In the genomic region with DNA sequence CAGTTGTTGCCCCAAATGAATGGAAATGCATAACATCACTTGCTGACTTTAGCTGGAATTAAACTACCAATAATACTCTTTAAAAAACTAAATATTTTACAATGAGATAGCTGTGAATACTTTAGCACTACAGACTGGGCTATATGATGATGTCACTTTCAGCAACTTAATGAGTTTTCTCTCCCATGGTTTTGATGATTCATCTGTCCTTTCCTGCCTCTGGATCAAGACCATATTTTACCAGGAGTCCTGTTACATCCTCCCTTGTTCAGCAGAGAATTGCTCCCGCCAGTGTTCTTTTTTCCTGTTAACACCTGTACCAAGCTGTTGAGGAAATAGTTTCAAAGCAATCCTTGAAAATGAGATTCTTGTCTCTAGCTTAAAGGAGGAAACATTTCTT, we compare ENCODE assay signal across 13 cellular contexts.
A peak's percentile ranks its signal among the peaks of the same experiment; 100 is the strongest.
DNase-seq lines count a peak whose midpoint lies in the region; TF ChIP-seq lines count a peak whose summit lies in the region.
"Had no signal": no experiment of that assay in that cellular context is flagged by ENCODE, and none has a peak within 500 bp of the region (broad histone marks: within the 10 kb centered on the region; RNA-seq: fewer than 3 reads in every experiment).

No MANE protein-coding gene starts in this region.

- H3K9me3 ChIP-seq in tibial artery: no peaks in the 10 kb centered on the region
- H3K9me3 ChIP-seq: vagina had no signal

- H3K4me3 ChIP-seq in tibial artery: no peak overlapping the region
- H3K4me3 ChIP-seq: SK-N-MC, vagina had no signal

- H3K36me3 ChIP-seq in tibial artery: no peaks in the 10 kb centered on the region
- H3K36me3 ChIP-seq: vagina had no signal

- peaks cover 0 to 30% (median 1%) of the 10 kb centered on the region in 4 donors for H3K4me1 ChIP-seq in tibial artery
- H3K4me1 ChIP-seq: vagina had no signal

- CTCF ChIA-PET in HEK293T (lab: Yijun Ruan, JAX): no interaction called here

- POLR2A ChIA-PET in HEK293T (lab: Yijun Ruan, JAX): no interaction called here

- no peaks in the 10 kb centered on the region for H3K27me3 ChIP-seq in tibial artery
- H3K27me3 ChIP-seq: vagina had no signal

- intact Hi-C loops in tibial artery (cut with DNase I; ENCODE audit: low total_unique reads): no loop called here

- no peak for TF ChIP-seq CTCF in GM10266 (IDR thresholded peaks at IDR 0.05; ENCODE audit: control insufficient read depth, insufficient read depth, low read depth, missing control alignments)
- no peak for TF ChIP-seq CTCF in tibial artery (IDR thresholded peaks at IDR 0.05)

- no peak overlapping the region for H3K27ac ChIP-seq in tibial artery
- H3K27ac ChIP-seq: SK-N-MC, vagina had no signal

- DNase-seq in AG08395 (ENCODE audit: low spot score) (peak; percentile 66), HEK293T (ENCODE audit: extremely low spot score) (peak; percentile 10), astrocyte of the hippocampus (ENCODE audit: low read depth, low spot score) (peak; percentile 59), iPS-NIHi11 (ENCODE audit: low spot score) (peak; percentile 17), AML-193 (lab: John Stamatoyannopoulos, UW) (no peak), GM10266 (ENCODE audit: extremely low spot score) (no peak), D341Med (ENCODE audit: low spot score) (no peak), tibial artery (no peak)
- DNase-seq: CD4-positive, CD25-positive, alpha-beta regulatory T cell; NCI-H2081 treated with DMSO at 0.1 percent for 48 hours; retina had no signal

TF ChIP-seq in HEK293T, 16 proteins besides CTCF, POLR2A, EP300 and RAD21:
- TF ChIP-seq FOXK2 (IDR thresholded peaks at IDR 0.05) (no peak), NFRKB (IDR thresholded peaks at IDR 0.05) (no peak), HDGF (IDR thresholded peaks at IDR 0.05; ENCODE audit: borderline replicate concordance) (no peak), SUZ12 (IDR thresholded peaks at IDR 0.05) (no peak), FOXA1 (IDR thresholded peaks at IDR 0.05) (no peak), CTBP1 (IDR thresholded peaks at IDR 0.05; ENCODE audit: borderline replicate concordance) (no peak), ARNT (IDR thresholded peaks at IDR 0.05) (no peak), L3MBTL2 (conservative IDR thresholded peaks at IDR 0.05) (no peak), LEF1 (IDR thresholded peaks at IDR 0.05; ENCODE audit: borderline replicate concordance) (no peak), BHLHE40 (IDR thresholded peaks at IDR 0.05; ENCODE audit: borderline replicate concordance) (no peak), FOXM1 (IDR thresholded peaks at IDR 0.05; ENCODE audit: borderline replicate concordance) (no peak)
TF ChIP-seq in HEK293T: peak in this region for 0.

Comparison
In these comparisons a context has a peak if more than half of its experiments do, and no peak if none do; other contexts are left out.
1. DNase-seq: peak in AG08395 (single experiment), HEK293T (single experiment), astrocyte of the hippocampus (single experiment) and iPS-NIHi11 (single experiment); none in AML-193 (0 of 2), GM10266 (single experiment), D341Med (single experiment) and tibial artery (0 of 2).